In genomic region chr3:120417272-120417911, GRCh38 we compare ENCODE assay signal across 1 cellular context.
TF ChIP-seq lines count a peak whose summit lies in the region.

No MANE protein-coding gene starts in this region.

TF ChIP-seq in K562, 482 proteins besides CTCF, POLR2A, EP300 and RAD21 (continued from another document and continues in another):
- TF ChIP-seq ZBTB43 (CRISPR knock-in tag; IDR thresholded peaks at IDR 0.05) (no peak), HSF4 (CRISPR knock-in tag; IDR thresholded peaks at IDR 0.05; ENCODE audit: borderline replicate concordance) (no peak), DACH1 (IDR thresholded peaks at IDR 0.05; ENCODE audit: partially characterized antibody) (no peak), DNMT1 (IDR thresholded peaks at IDR 0.05) (no peak), DEAF1 (CRISPR knock-in tag; IDR thresholded peaks at IDR 0.05) (peak; percentile 52), PRDM10 (IDR thresholded peaks at IDR 0.05; ENCODE audit: partially characterized antibody) (no peak), ZNF778 (CRISPR knock-in tag; IDR thresholded peaks at IDR 0.05) (no peak), GTF3C2 (IDR thresholded peaks at IDR 0.05; ENCODE audit: borderline replicate concordance, extremely low read depth, insufficient read length) (no peak), TCF15 (CRISPR knock-in tag; IDR thresholded peaks at IDR 0.05) (no peak), RBM17 (IDR thresholded peaks at IDR 0.05; ENCODE audit: borderline replicate concordance, low read depth, low read length) (no peak), ZFP30 (CRISPR knock-in tag; IDR thresholded peaks at IDR 0.05; ENCODE audit: borderline replicate concordance) (no peak), ZNF444 (CRISPR knock-in tag; IDR thresholded peaks at IDR 0.05) (no peak), ARID1B (IDR thresholded peaks at IDR 0.05) (no peak), CSDE1 (IDR thresholded peaks at IDR 0.05) (no peak), MITF (IDR thresholded peaks at IDR 0.05) (no peak), SPI1 (IDR thresholded peaks at IDR 0.05; ENCODE audit: borderline replicate concordance, low read depth, low read length) (no peak), ZNF780A (CRISPR knock-in tag; IDR thresholded peaks at IDR 0.05) (no peak), BRD9 (IDR thresholded peaks at IDR 0.05; ENCODE audit: low read depth, partially characterized antibody) (no peak), MYBL2 (IDR thresholded peaks at IDR 0.05; ENCODE audit: low read depth) (peak; percentile 80; the same call in 1 of the 2 replicates), MYBL2 (CRISPR knock-in tag; IDR thresholded peaks at IDR 0.05; ENCODE audit: borderline replicate concordance) (no peak), MAFF (IDR thresholded peaks at IDR 0.05; ENCODE audit: low read length) (no peak), MYC (IDR thresholded peaks at IDR 0.05; ENCODE audit: low read depth, low read length) (peak; percentile 41; the same call in 1 of the 2 replicates), MYC (CRISPR knock-in tag; IDR thresholded peaks at IDR 0.05; ENCODE audit: borderline replicate concordance, low read depth) (no peak), PHF8 (IDR thresholded peaks at IDR 0.05; ENCODE audit: borderline replicate concordance, low read length) (no peak), ZBTB33 (CRISPR knock-in tag; IDR thresholded peaks at IDR 0.05) (no peak), ILK (tag; IDR thresholded peaks at IDR 0.05; ENCODE audit: borderline replicate concordance, low read depth) (no peak), GMEB1 (CRISPR knock-in tag; IDR thresholded peaks at IDR 0.05) (no peak), RNF219 (CRISPR knock-in tag; IDR thresholded peaks at IDR 0.05) (no peak), ZBTB26 (CRISPR knock-in tag; IDR thresholded peaks at IDR 0.05) (no peak), POLR2AphosphoS5 (IDR thresholded peaks at IDR 0.05; ENCODE audit: control insufficient read depth, insufficient read depth, low read depth, low read length) (no peak), XRCC5 (IDR thresholded peaks at IDR 0.05; ENCODE audit: low read depth, low read length) (no peak), UBTF (IDR thresholded peaks at IDR 0.05; ENCODE audit: borderline replicate concordance in 1 of 2, low read depth in 2 of 2, low read length in 2 of 2) (no peak), CGGBP1 (CRISPR knock-in tag; IDR thresholded peaks at IDR 0.05) (no peak), JUNB (CRISPR knock-in tag; conservative IDR thresholded peaks at IDR 0.05) (no peak)
